8 cellular contexts compared by ENCODE assay signal in genomic region chr12:45762185-45763110, GRCh38. TPM values are rescaled to one million over a fixed set of nuclear protein-coding genes. Genes with fewer than 3 reads are reported as not detected.
A peak's percentile ranks its signal among the peaks of the same experiment; 100 is the strongest.
DNase-seq lines count a peak whose midpoint lies in the region; TF ChIP-seq lines count a peak whose summit lies in the region.

No MANE protein-coding gene starts in this region.

- TF ChIP-seq CTCF in AG04450 (IDR thresholded peaks at IDR 0.05; ENCODE audit: low read depth, low read length), result peak; percentile 86
- TF ChIP-seq CTCF in GM12872 (IDR thresholded peaks at IDR 0.05; ENCODE audit: insufficient read depth, low read depth, low read length), result peak; percentile 63
- peak; percentile 67 for TF ChIP-seq CTCF in NB4 (IDR thresholded peaks at IDR 0.05; ENCODE audit: low read depth, low read length)
- TF ChIP-seq CTCF in ascending aorta (IDR thresholded peaks at IDR 0.05), result peak in 2 of 3 experiments; percentile 26 to 58
- TF ChIP-seq CTCF in tibial nerve (IDR thresholded peaks at IDR 0.05), result peak in 4 of 5 experiments; percentile 34 to 42 (median 40)

- POLR2A ChIA-PET in AG04450 (lab: Yijun Ruan, JAX), result interaction anchor here (1.5 kb wide), 1 partner anchor 227 kb away, joined by 4 read pairs; the partner anchor contains the start of gene SCAF11

- no peak for TF ChIP-seq EP300 in tibial nerve (IDR thresholded peaks at IDR 0.05)

- no peaks in the 10 kb centered on the region for H3K9me3 ChIP-seq in AG04450 (ENCODE audit: control insufficient read depth, insufficient read depth, low read length)
- H3K9me3 ChIP-seq in ascending aorta, result no peaks in the 10 kb centered on the region
- H3K9me3 ChIP-seq in tibial nerve, result no peaks in the 10 kb centered on the region

- no peak overlapping the region for H3K27ac ChIP-seq in AG04450 (ENCODE audit: low read depth, low read length)
- H3K27ac ChIP-seq in ascending aorta, result no peak overlapping the region
- H3K27ac ChIP-seq in tibial nerve, result no peak overlapping the region

- no peak overlapping the region for H3K4me3 Mint-ChIP-seq in immature natural killer cell
- no peak overlapping the region for H3K4me3 Mint-ChIP-seq in activated T-cell treated with anti-CD3 and anti-CD28 coated beads, Interleukin-2, amount 50 U/mL, for 24 hours

- H3K27me3 Mint-ChIP-seq in immature natural killer cell (ENCODE audit: low read depth in 3 of 3), result peaks cover 0 to 2% (median 0%) of the 10 kb centered on the region in 3 donors
- no peaks in the 10 kb centered on the region for H3K27me3 Mint-ChIP-seq in activated T-cell treated with anti-CD3 and anti-CD28 coated beads, Interleukin-2, amount 50 U/mL, for 24 hours

- H3K4me1 ChIP-seq in ascending aorta (peaks cover 0 to 13% of the 10 kb centered on the region in 2 donors), tibial nerve (peaks cover 0 to 15% (median 2%) of the 10 kb centered on the region in 4 donors)

- H3K36me3 Mint-ChIP-seq in immature natural killer cell, result peaks cover 0 to 7% (median 0%) of the 10 kb centered on the region in 3 donors
- peaks cover 21% of the 10 kb centered on the region for H3K36me3 Mint-ChIP-seq in activated T-cell treated with anti-CD3 and anti-CD28 coated beads, Interleukin-2, amount 50 U/mL, for 24 hours (ENCODE audit: low read depth)

- DNase-seq in AG04450 (ENCODE audit: low read depth, low spot score) (peak; percentile 27), NB4 (ENCODE audit: low read depth) (peak; percentile 59), ascending aorta (ENCODE audit: low spot score in 2 of 2) (no peak), immature natural killer cell (peak; percentile 10 to 16 (median 12)), tibial nerve (ENCODE audit: low spot score in 2 of 2) (peak in 1 of 2 donors; percentile 33), NCI-H226 (no peak)
- DNase-seq in activated T-cell treated with anti-CD3 and anti-CD28 coated beads, Interleukin-2, amount 50 U/mL, for 24 hours, result no peak

- TF ChIP-seq POLR2A in NB4 (IDR thresholded peaks at IDR 0.05; ENCODE audit: extremely low read depth, insufficient read length) (no peak), tibial nerve (IDR thresholded peaks at IDR 0.05) (no peak)

- WGBS in tibial nerve, 2 donors, result 54 to 55% methylated on average over 3 of the region's 3 CpGs

- H3K27ac Mint-ChIP-seq in immature natural killer cell, result peak overlapping the region in 4 of 6 donors; percentile 36 to 56 (median 48)
- H3K27ac Mint-ChIP-seq in activated T-cell treated with anti-CD3 and anti-CD28 coated beads, Interleukin-2, amount 50 U/mL, for 24 hours, result no peak overlapping the region

- peaks cover 35 to 84% of the 10 kb centered on the region in 2 donors for H3K4me1 Mint-ChIP-seq in immature natural killer cell
- peaks cover 55% of the 10 kb centered on the region for H3K4me1 Mint-ChIP-seq in activated T-cell treated with anti-CD3 and anti-CD28 coated beads, Interleukin-2, amount 50 U/mL, for 24 hours (ENCODE audit: low read depth)

- H3K4me3 ChIP-seq in AG04450 (ENCODE audit: low read depth, low read length) (no peak overlapping the region), NB4 (ENCODE audit: low read depth, low read length) (no peak overlapping the region), ascending aorta (no peak overlapping the region), tibial nerve (no peak overlapping the region)

- H3K36me3 ChIP-seq in ascending aorta (no peaks in the 10 kb centered on the region), tibial nerve (no peaks in the 10 kb centered on the region)

- CTCF ChIA-PET in AG04450 (lab: Charles Lee), result interaction anchor here (0.6 to 4.1 kb wide), 31 partner anchors 8 to 623 kb away, joined by 3 to 26 read pairs (median 4); partner anchors contain the start of gene SCAF11

- H3K27me3 ChIP-seq in AG04450 (ENCODE audit: control insufficient read depth, insufficient read depth, low read length), result no peaks in the 10 kb centered on the region
- H3K27me3 ChIP-seq in ascending aorta, result no peaks in the 10 kb centered on the region
- no peaks in the 10 kb centered on the region for H3K27me3 ChIP-seq in tibial nerve

- H3K9me3 Mint-ChIP-seq in immature natural killer cell, result peaks cover 0 to 1% (median 0%) of the 10 kb centered on the region in 6 donors
- no peaks in the 10 kb centered on the region for H3K9me3 Mint-ChIP-seq in activated T-cell treated with anti-CD3 and anti-CD28 coated beads, Interleukin-2, amount 50 U/mL, for 24 hours

- intact Hi-C loops in ascending aorta (cut with DNase I), result loop anchor here (5.0 kb wide), 2 partner anchors 70 to 230 kb away; partner anchors contain the start of gene SCAF11

RNA-seq across cellular contexts. Expression of gene ARID2, which starts 32.9 kb away (rescaled TPM):
- polyA plus RNA-seq in AG04450 (2011; rRNA removed) (16.0 and 18.5 TPM in 2 replicates), immature natural killer cell (10 to 100 TPM in 1 of 3 donors, 1 to 10 TPM in 2; 3.8 to 14.8 (median 4.3) TPM)
- 44.3 and 62.7 TPM in 2 replicates for polyA minus RNA-seq in AG04450 (2011; rRNA and poly(A)+ RNA removed)
- total RNA-seq in ascending aorta (18.4 TPM), tibial nerve (10 to 100 TPM; 30.3 to 35.8 (median 32.8) TPM)

Comparison
In these comparisons a context has a peak if more than half of its experiments do, and no peak if none do; other contexts are left out.
1. DNase-seq: peak in AG04450 (single experiment), NB4 (single experiment) and immature natural killer cell (3 of 3); none in ascending aorta (0 of 2), NCI-H226 (single experiment) and activated T-cell treated with anti-CD3 and anti-CD28 coated beads, Interleukin-2, amount 50 U/mL, for 24 hours (single experiment).
2. Peak in every context shown above with its lines, with median percentiles within 50 percentile points of each other: CTCF ChIP-seq.